In genomic region chr3:107752202-107752990, GRCh38 we compare ENCODE assay signal across 8 cellular contexts.
DNase-seq lines count a peak whose midpoint lies in the region; ATAC-seq and TF ChIP-seq lines count a peak whose summit lies in the region.

No MANE protein-coding gene starts in this region.

- H3K27me3 Mint-ChIP-seq in progenitor cell of endocrine pancreas = no peaks in the 10 kb centered on the region

- ATAC-seq in Right ventricle myocardium superior (ENCODE audit: poor library complexity) (peak; percentile 57), GM19452 (IDR thresholded peaks at IDR 0.05; ENCODE audit: unreplicated experiment) (no peak)

- H3K4me1 Mint-ChIP-seq in progenitor cell of endocrine pancreas (ENCODE audit: low read depth) = peaks cover 35% of the 10 kb centered on the region

- H3K27ac Mint-ChIP-seq in progenitor cell of endocrine pancreas = peak overlapping the region; percentile 17

- no peak overlapping the region for H3K4me3 Mint-ChIP-seq in progenitor cell of endocrine pancreas (ENCODE audit: low read depth)

- peak; percentile 76 for TF ChIP-seq CTCF in epithelial cell of proximal tubule (conservative IDR thresholded peaks at IDR 0.05; ENCODE audit: low read depth, low read length)
- peak; percentile 58 for TF ChIP-seq CTCF in progenitor cell of endocrine pancreas (IDR thresholded peaks at IDR 0.05; ENCODE audit: unreplicated experiment)

- intact Hi-C loops in Right ventricle myocardium superior (cut with DNase I) = no loop called here
- intact Hi-C loops in cardiac septum (cut with DNase I) = no loop called here

- DNase-seq in Right ventricle myocardium superior (no peak), cardiac septum (ENCODE audit: low spot score) (no peak), NCI-H82 treated with DMSO at 0.1 percent for 48 hours (lab: John Stamatoyannopoulos, UW; ENCODE audit: unreplicated experiment) (peak; percentile 58), epithelial cell of proximal tubule (ENCODE audit: low read depth) (no peak), progenitor cell of endocrine pancreas (ENCODE audit: low spot score, unreplicated experiment) (no peak), NCI-H226 (no peak), NCI-H2196 (lab: John Stamatoyannopoulos, UW; ENCODE audit: unreplicated experiment) (no peak)

- no peaks in the 10 kb centered on the region for H3K9me3 Mint-ChIP-seq in progenitor cell of endocrine pancreas (ENCODE audit: low read depth)

- H3K4me3 ChIP-seq in epithelial cell of proximal tubule (ENCODE audit: low read depth, low read length) = no peak overlapping the region

- peaks cover 7% of the 10 kb centered on the region for H3K36me3 Mint-ChIP-seq in progenitor cell of endocrine pancreas (ENCODE audit: insufficient read depth)
